In the genomic region with DNA sequence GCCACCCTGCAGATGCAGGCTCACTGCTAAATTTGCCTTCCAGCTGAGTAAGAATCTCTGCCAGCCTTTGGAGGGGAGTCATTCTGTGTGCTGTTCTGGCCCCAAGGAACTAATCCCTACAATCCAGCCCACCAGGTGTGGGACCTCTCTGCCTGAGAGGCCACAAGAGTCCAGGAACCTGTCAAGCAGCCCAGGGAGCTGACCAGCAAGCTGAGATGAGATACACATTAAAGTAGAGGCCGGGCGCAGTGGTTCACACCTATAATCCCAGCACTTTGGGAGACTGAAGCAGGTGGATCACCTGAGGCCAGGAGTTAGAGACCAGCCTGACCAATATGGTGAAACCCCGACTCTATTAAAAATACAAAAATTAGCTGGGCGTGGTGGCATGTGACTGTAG, we compare ENCODE assay signal across 4 cellular contexts. TPM values are rescaled to one million over a fixed set of nuclear protein-coding genes. Genes with fewer than 3 reads are reported as not detected.
"Had no signal": no experiment of that assay in that cellular context is flagged by ENCODE, and none has a peak within 500 bp of the region (broad histone marks: within the 10 kb centered on the region; RNA-seq: fewer than 3 reads in every experiment).

No MANE protein-coding gene starts in this region.

RNA-seq across cellular contexts. Expression of gene SIT1, which starts 38.7 kb away (rescaled TPM):
- total RNA-seq: mammary epithelial cell, myocyte, osteocyte had no signal
- polyA plus RNA-seq: mammary epithelial cell had no signal

RNA-seq across cellular contexts. Expression of gene RMRP, which starts 45.8 kb away (rescaled TPM):
- polyA plus RNA-seq: urinary bladder had no signal
